31 cellular contexts compared by ENCODE assay signal in genomic region chr13:97342136-97342535, GRCh38.
DNase-seq lines count a peak whose midpoint lies in the region; ATAC-seq, FAIRE-seq and TF ChIP-seq lines count a peak whose summit lies in the region.
"Had no signal": no experiment of that assay in that cellular context is flagged by ENCODE, and none has a peak within 500 bp of the region (broad histone marks: within the 10 kb centered on the region; RNA-seq: fewer than 3 reads in every experiment).

No MANE protein-coding gene starts in this region.

- FAIRE-seq in pancreas (lab: Jason Lieb, UNC): peak; percentile 20
- FAIRE-seq: endothelial cell of umbilical vein, GM19239, H1 had no signal

- H4K20me1 ChIP-seq in mammary epithelial cell (ENCODE audit: insufficient read depth, low read length): no peaks in the 10 kb centered on the region

- no TSS peak for BruUV-seq in mammary epithelial cell (replicated peaks; lab: Mats Ljungman, UMichigan)

- ATAC-seq in pancreas: no peak
- no peak for ATAC-seq in upper lobe of right lung
- ATAC-seq: activated CD4-positive, CD25-positive, alpha-beta regulatory T cell treated with anti-CD3 and anti-CD28 coated beads, Interleukin-2, amount 50 U/mL, for 24 hours; activated CD8-positive, alpha-beta T cell treated with anti-CD3 and anti-CD28 coated beads for 36 hours; activated T-helper 17 cell treated with anti-CD3 and anti-CD28 coated beads, Interleukin-2, amount 50 U/mL, for 72 hours; body of pancreas; SK-N-SH treated with all-trans-retinoic acid at 6 μM for 48 hours; stimulated activated effector memory CD8-positive, alpha-beta T cell treated with anti-CD3 and anti-CD28 coated beads, Interleukin-12 subunit alpha, Interleukin-12 subunit beta, amount 100 ng/mL, for 72 hours had no signal

- WGBS in mammary epithelial cell (ENCODE audit: low coverage, missing lambda C conversion rate): 77% methylated on average over 2 of the region's 2 CpGs
- 63 to 74% methylated on average over 2 of the region's 2 CpGs for WGBS in pancreas, 2 donors

- DNase-seq in breast epithelium (ENCODE audit: low spot score in 2 of 2) (no peak), mammary epithelial cell (no peak), dermis microvascular lymphatic vessel endothelial cell (ENCODE audit: low read depth in 2 of 2) (peak; percentile 34 to 41), pancreas (no peak), upper lobe of right lung (no peak), kidney glomerular epithelial cell (lab: John Stamatoyannopoulos, UW) (no peak), COLO829 (ENCODE audit: low spot score) (no peak), SW480 (ENCODE audit: low spot score) (no peak)
- DNase-seq: 8988T; activated CD8-positive, alpha-beta T cell treated with anti-CD3 and anti-CD28 coated beads for 36 hours; activated naive CD4-positive, alpha-beta T cell treated with anti-CD3 and anti-CD28 coated beads, Interleukin-2, amount 50 U/mL, for 16 hours; AML-193; body of pancreas; CD4-positive, alpha-beta memory T cell; DMS 273 treated with DMSO at 0.1 percent for 48 hours; EL; hypothalamus; NCI-H1105; NCI-H187; NCI-H2171 treated with DMSO at 0.1 percent for 48 hours; NCI-H524; OCI-M1 had no signal

- no peak for TF ChIP-seq POLR2A in breast epithelium (IDR thresholded peaks at IDR 0.05)

- H3K36me3 ChIP-seq in breast epithelium: no peaks in the 10 kb centered on the region
- H3K36me3 ChIP-seq in mammary epithelial cell (ENCODE audit: insufficient read depth, low read length): peaks cover 4% of the 10 kb centered on the region
- peaks cover 0 to 21% (median 4%) of the 10 kb centered on the region in 3 donors for H3K36me3 ChIP-seq in pancreas
- peaks cover 30% of the 10 kb centered on the region for H3K36me3 ChIP-seq in upper lobe of right lung
- H3K36me3 ChIP-seq: neutrophil, prostate gland had no signal

- H3K4me3 ChIP-seq in breast epithelium (no peak overlapping the region), mammary epithelial cell (replicated peaks in 1 of 3; ENCODE audit: insufficient read depth in 1 of 3, low read depth in 2 of 3, low read length in 3 of 3) (no peak overlapping the region), pancreas (no peak overlapping the region), upper lobe of right lung (no peak overlapping the region)
- H3K4me3 ChIP-seq: body of pancreas, prostate gland had no signal

- dilution Hi-C loops in mammary epithelial cell (cut with HindIII; ENCODE audit: low sequenced_read_pairs): no loop called here

- H3K27me3 ChIP-seq in breast epithelium: no peaks in the 10 kb centered on the region
- no peaks in the 10 kb centered on the region for H3K27me3 ChIP-seq in mammary epithelial cell (ENCODE audit: insufficient read depth, low read length)
- H3K27me3 ChIP-seq in pancreas: no peaks in the 10 kb centered on the region
- no peaks in the 10 kb centered on the region for H3K27me3 ChIP-seq in upper lobe of right lung
- H3K27me3 ChIP-seq: body of pancreas, neutrophil had no signal

- CTCF ChIA-PET in mammary epithelial cell (lab: Charles Lee; ENCODE audit: low non-redundant PET): interaction anchor here (0.6 kb wide), 1 partner anchor 232 kb away, joined by 7 read pairs; no protein-coding TSS in a partner anchor

- H3K4me2 ChIP-seq in mammary epithelial cell (ENCODE audit: insufficient read depth, low read depth, low read length): no peak overlapping the region

- in situ Hi-C loops in mammary epithelial cell (cut with MboI; ENCODE audit: low sequenced_read_pairs in 2 of 2): loop anchor here in 1 of 2 donors (10.0 to 25.0 kb wide), 2 partner anchors 130 to 217 kb away; partner anchors contain the start of gene MBNL2

- no peak overlapping the region for H2AFZ ChIP-seq in mammary epithelial cell (ENCODE audit: low read depth, low read length)

- intact Hi-C loops in breast epithelium (cut with DNase I; ENCODE audit: low total_unique reads) (loop anchor here (10.0 kb wide), 1 partner anchor 227 kb away; no protein-coding TSS in a partner anchor), mammary epithelial cell (cut with micrococcal nuclease) (loop anchor here (5.0 kb wide), 1 partner anchor 325 kb away; no protein-coding TSS in a partner anchor), pancreas (cut with DNase I) (loop anchor here in 2 of 3 donors (10.0 kb wide), 2 partner anchors 127 to 217 kb away; no protein-coding TSS in a partner anchor), upper lobe of right lung (cut with DNase I) (loop anchor here (10.0 kb wide), 2 partner anchors 117 to 227 kb away; partner anchors contain the start of gene MBNL2)

- peak overlapping the region; percentile 1 to 29 for H3K27ac ChIP-seq in breast epithelium
- no peak overlapping the region for H3K27ac ChIP-seq in mammary epithelial cell (ENCODE audit: insufficient read depth, low read depth, low read length)
- peak overlapping the region in 3 of 4 donors; percentile 9 to 35 (median 13) for H3K27ac ChIP-seq in pancreas
- peak overlapping the region; percentile 13 for H3K27ac ChIP-seq in upper lobe of right lung
- H3K27ac ChIP-seq: neutrophil, prostate gland had no signal

- H3K79me2 ChIP-seq in mammary epithelial cell (ENCODE audit: insufficient read depth, low read length): no peaks in the 10 kb centered on the region

- H3K4me1 ChIP-seq in breast epithelium (no peaks in the 10 kb centered on the region), mammary epithelial cell (ENCODE audit: insufficient read depth, low read length) (peaks cover 4% of the 10 kb centered on the region), pancreas (peaks cover 17 to 34% (median 33%) of the 10 kb centered on the region in 3 donors), upper lobe of right lung (peaks cover 20% of the 10 kb centered on the region)
- H3K4me1 ChIP-seq: prostate gland had no signal

- no peak overlapping the region for H3K9ac ChIP-seq in mammary epithelial cell (ENCODE audit: insufficient read depth, low read length)

- H3K9me3 ChIP-seq in breast epithelium (no peaks in the 10 kb centered on the region), mammary epithelial cell (replicated peaks; ENCODE audit: insufficient read depth, low read length) (no peaks in the 10 kb centered on the region), pancreas (no peaks in the 10 kb centered on the region), upper lobe of right lung (no peaks in the 10 kb centered on the region)
- H3K9me3 ChIP-seq: body of pancreas, neutrophil, prostate gland had no signal

- no peak for TF ChIP-seq CTCF in breast epithelium (IDR thresholded peaks at IDR 0.05)
- TF ChIP-seq CTCF in mammary epithelial cell (conservative IDR thresholded peaks at IDR 0.05 in 1 of 2, IDR thresholded peaks at IDR 0.05 in 1 of 2; ENCODE audit: extremely low read depth in 1 of 2, insufficient read depth in 1 of 2, low read depth in 1 of 2, low read length in 2 of 2): no peak
- TF ChIP-seq CTCF in pancreas (IDR thresholded peaks at IDR 0.05): no peak
- TF ChIP-seq CTCF in upper lobe of right lung (IDR thresholded peaks at IDR 0.05): no peak

Comparison
In these comparisons a context has a peak if more than half of its experiments do, and no peak if none do; other contexts are left out.
1. DNase-seq: peak in dermis microvascular lymphatic vessel endothelial cell (2 of 2); none in breast epithelium (0 of 2), mammary epithelial cell (single experiment), pancreas (0 of 6), upper lobe of right lung (single experiment), kidney glomerular epithelial cell (single experiment), COLO829 (single experiment) and SW480 (single experiment).